ENCODE assay signal across 3 cellular contexts in the genomic region with DNA sequence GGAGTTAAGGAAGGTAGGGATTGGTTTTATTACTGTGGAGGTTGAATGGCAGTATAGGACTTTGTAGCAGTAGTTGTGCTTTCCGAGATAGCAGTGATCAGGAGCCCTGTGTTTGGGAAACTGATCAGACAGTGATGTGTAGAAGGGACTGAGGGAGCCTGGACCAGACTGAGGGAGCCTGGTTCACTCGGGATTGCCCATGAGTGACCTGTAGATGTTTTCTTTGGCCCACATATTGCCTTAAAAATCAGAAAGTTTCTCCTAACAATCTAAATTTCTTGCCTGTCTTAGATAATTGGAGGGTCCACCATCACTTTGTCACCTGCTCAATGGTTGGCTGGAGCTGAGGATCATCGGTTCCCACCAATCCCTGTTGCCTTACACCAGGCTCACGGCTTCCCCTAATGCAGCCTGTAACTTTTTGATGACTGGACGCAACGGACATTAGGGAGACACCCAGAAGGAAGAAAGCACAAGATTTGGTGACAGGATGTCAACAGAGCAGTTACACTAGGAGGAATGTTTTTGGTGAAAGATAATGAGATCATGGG.
TF ChIP-seq lines count a peak whose summit lies in the region.

No MANE protein-coding gene starts in this region.

TF ChIP-seq in A549, 52 proteins besides CTCF, POLR2A, EP300 and RAD21 (continued from another document):
- no peak for TF ChIP-seq GATA3 (IDR thresholded peaks at IDR 0.05; ENCODE audit: borderline replicate concordance)

TF ChIP-seq in HCT116, 20 proteins besides CTCF, POLR2A, EP300 and RAD21 (continued from another document):
- TF ChIP-seq, protein P1, sequence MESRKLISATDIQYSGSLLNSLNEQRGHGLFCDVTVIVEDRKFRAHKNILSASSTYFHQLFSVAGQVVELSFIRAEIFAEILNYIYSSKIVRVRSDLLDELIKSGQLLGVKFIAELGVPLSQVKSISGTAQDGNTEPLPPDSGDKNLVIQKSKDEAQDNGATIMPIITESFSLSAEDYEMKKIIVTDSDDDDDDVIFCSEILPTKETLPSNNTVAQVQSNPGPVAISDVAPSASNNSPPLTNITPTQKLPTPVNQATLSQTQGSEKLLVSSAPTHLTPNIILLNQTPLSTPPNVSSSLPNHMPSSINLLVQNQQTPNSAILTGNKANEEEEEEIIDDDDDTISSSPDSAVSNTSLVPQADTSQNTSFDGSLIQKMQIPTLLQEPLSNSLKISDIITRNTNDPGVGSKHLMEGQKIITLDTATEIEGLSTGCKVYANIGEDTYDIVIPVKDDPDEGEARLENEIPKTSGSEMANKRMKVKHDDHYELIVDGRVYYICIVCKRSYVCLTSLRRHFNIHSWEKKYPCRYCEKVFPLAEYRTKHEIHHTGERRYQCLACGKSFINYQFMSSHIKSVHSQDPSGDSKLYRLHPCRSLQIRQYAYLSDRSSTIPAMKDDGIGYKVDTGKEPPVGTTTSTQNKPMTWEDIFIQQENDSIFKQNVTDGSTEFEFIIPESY (IDR thresholded peaks at IDR 0.05; ENCODE audit: extremely low read depth, insufficient replicate concordance, low read length) = no peak
- TF ChIP-seq ZFX (IDR thresholded peaks at IDR 0.05) (no peak), SIN3A (IDR thresholded peaks at IDR 0.05; ENCODE audit: low read depth) (no peak), POLR2AphosphoS5 (IDR thresholded peaks at IDR 0.05; ENCODE audit: low read depth, low read length) (no peak), YY1 (IDR thresholded peaks at IDR 0.05; ENCODE audit: extremely low read depth, insufficient replicate concordance, low read depth, low read length) (no peak), ELF1 (IDR thresholded peaks at IDR 0.05; ENCODE audit: borderline replicate concordance, low read depth) (no peak), CBX3 (IDR thresholded peaks at IDR 0.05; ENCODE audit: low read depth) (no peak), SRF (IDR thresholded peaks at IDR 0.05; ENCODE audit: low read depth) (no peak), FOSL1 (IDR thresholded peaks at IDR 0.05; ENCODE audit: low read depth) (no peak), ZNF274 (IDR thresholded peaks at IDR 0.05; ENCODE audit: low read depth, low read length) (no peak), EZH2 (IDR thresholded peaks at IDR 0.05) (no peak), EZH2phosphoT487 (IDR thresholded peaks at IDR 0.05; ENCODE audit: borderline replicate concordance) (no peak), JUND (IDR thresholded peaks at IDR 0.05) (no peak), CEBPB (IDR thresholded peaks at IDR 0.05; ENCODE audit: low read depth) (no peak)
- TF ChIP-seq, protein P2, sequence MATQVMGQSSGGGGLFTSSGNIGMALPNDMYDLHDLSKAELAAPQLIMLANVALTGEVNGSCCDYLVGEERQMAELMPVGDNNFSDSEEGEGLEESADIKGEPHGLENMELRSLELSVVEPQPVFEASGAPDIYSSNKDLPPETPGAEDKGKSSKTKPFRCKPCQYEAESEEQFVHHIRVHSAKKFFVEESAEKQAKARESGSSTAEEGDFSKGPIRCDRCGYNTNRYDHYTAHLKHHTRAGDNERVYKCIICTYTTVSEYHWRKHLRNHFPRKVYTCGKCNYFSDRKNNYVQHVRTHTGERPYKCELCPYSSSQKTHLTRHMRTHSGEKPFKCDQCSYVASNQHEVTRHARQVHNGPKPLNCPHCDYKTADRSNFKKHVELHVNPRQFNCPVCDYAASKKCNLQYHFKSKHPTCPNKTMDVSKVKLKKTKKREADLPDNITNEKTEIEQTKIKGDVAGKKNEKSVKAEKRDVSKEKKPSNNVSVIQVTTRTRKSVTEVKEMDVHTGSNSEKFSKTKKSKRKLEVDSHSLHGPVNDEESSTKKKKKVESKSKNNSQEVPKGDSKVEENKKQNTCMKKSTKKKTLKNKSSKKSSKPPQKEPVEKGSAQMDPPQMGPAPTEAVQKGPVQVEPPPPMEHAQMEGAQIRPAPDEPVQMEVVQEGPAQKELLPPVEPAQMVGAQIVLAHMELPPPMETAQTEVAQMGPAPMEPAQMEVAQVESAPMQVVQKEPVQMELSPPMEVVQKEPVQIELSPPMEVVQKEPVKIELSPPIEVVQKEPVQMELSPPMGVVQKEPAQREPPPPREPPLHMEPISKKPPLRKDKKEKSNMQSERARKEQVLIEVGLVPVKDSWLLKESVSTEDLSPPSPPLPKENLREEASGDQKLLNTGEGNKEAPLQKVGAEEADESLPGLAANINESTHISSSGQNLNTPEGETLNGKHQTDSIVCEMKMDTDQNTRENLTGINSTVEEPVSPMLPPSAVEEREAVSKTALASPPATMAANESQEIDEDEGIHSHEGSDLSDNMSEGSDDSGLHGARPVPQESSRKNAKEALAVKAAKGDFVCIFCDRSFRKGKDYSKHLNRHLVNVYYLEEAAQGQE (IDR thresholded peaks at IDR 0.05; ENCODE audit: low read depth) = no peak

TF ChIP-seq in HEK293T, 16 proteins besides CTCF, POLR2A, EP300 and RAD21 (continued from another document):
- no peak for TF ChIP-seq LEF1 (IDR thresholded peaks at IDR 0.05; ENCODE audit: borderline replicate concordance)
- no peak for TF ChIP-seq FOXM1 (IDR thresholded peaks at IDR 0.05; ENCODE audit: borderline replicate concordance)
- TF ChIP-seq SP1 (IDR thresholded peaks at IDR 0.05) = no peak
- TF ChIP-seq CTBP1 (IDR thresholded peaks at IDR 0.05; ENCODE audit: borderline replicate concordance) = no peak
- TF ChIP-seq L3MBTL2 (conservative IDR thresholded peaks at IDR 0.05) = no peak
- TF ChIP-seq, protein P3, sequence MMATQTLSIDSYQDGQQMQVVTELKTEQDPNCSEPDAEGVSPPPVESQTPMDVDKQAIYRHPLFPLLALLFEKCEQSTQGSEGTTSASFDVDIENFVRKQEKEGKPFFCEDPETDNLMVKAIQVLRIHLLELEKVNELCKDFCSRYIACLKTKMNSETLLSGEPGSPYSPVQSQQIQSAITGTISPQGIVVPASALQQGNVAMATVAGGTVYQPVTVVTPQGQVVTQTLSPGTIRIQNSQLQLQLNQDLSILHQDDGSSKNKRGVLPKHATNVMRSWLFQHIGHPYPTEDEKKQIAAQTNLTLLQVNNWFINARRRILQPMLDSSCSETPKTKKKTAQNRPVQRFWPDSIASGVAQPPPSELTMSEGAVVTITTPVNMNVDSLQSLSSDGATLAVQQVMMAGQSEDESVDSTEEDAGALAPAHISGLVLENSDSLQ (IDR thresholded peaks at IDR 0.05) = no peak
- no peak for TF ChIP-seq ARNT (IDR thresholded peaks at IDR 0.05)
- TF ChIP-seq ZNF384 (IDR thresholded peaks at IDR 0.05) = no peak
- TF ChIP-seq ELF4 (IDR thresholded peaks at IDR 0.05) = no peak
- no peak for TF ChIP-seq TARDBP (IDR thresholded peaks at IDR 0.05)
- TF ChIP-seq NFRKB (IDR thresholded peaks at IDR 0.05) = no peak
